21 cellular contexts compared by ENCODE assay signal in the genomic region with DNA sequence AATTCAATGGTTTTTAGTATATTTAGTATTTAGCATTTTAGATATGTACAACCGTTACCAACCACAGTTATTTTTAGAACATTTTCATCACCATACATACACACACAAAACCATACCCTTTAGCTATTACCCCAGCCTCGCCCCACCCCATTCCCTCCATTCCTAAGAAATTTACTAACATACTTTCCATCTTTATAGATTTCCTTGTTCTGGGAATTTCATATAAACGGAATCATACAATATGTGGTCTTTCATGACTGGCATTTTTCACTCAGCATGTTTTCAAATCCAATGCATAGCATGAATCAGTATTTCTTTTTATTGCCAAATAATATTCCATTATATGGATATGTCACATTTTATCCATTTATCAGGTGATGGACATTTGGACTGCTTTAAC.
"Had no signal": no experiment of that assay in that cellular context is flagged by ENCODE, and none has a peak within 500 bp of the region (broad histone marks: within the 10 kb centered on the region; RNA-seq: fewer than 3 reads in every experiment).

No MANE protein-coding gene starts in this region.

- ATAC-seq: effector memory CD8-positive, alpha-beta T cell; mucosa of descending colon; stimulated activated naive CD8-positive, alpha-beta T cell treated with anti-CD3 and anti-CD28 coated beads, Interleukin-15, amount 100 ng/mL, for 72 hours had no signal

- DNase-seq: activated CD4-positive, alpha-beta T cell treated with anti-CD3 and anti-CD28 coated beads, Interleukin-2, amount 50 U/mL, for 1 hour; activated CD4-positive, CD25-positive, alpha-beta regulatory T cell treated with anti-CD3 and anti-CD28 coated beads, Interleukin-2, amount 50 U/mL, for 72 hours; activated gamma-delta T cell; adrenal gland; effector memory CD8-positive, alpha-beta T cell; foreskin fibroblast; left lung; mucosa of descending colon; naive B cell; stimulated activated CD4-positive, alpha-beta T cell treated with anti-CD3 and anti-CD28 coated beads, Interleukin-15, amount 100 ng/mL, for 24 hours; stimulated activated CD4-positive, alpha-beta T cell treated with anti-CD3 and anti-CD28 coated beads, Interleukin-2, amount 100 ng/mL, for 48 hours; stimulated activated naive CD8-positive, alpha-beta T cell treated with anti-CD3 and anti-CD28 coated beads, Interleukin-15, amount 100 ng/mL, for 72 hours; T-helper 1 cell; T1000 had no signal

- H3K27ac ChIP-seq: adrenal gland, right atrium auricular region had no signal

- H3K36me3 ChIP-seq: adrenal gland, prostate gland, right atrium auricular region had no signal

- H3K27ac Mint-ChIP-seq: activated naive CD4-positive, alpha-beta T cell treated with anti-CD3 and anti-CD28 coated beads, Interleukin-2, amount 50 U/mL, for 24 hours; stimulated activated naive CD8-positive, alpha-beta T cell treated with anti-CD3 and anti-CD28 coated beads, Interleukin-15, amount 100 ng/mL, for 72 hours had no signal

- H3K27me3 Mint-ChIP-seq: activated naive CD4-positive, alpha-beta T cell treated with anti-CD3 and anti-CD28 coated beads, Interleukin-2, amount 50 U/mL, for 24 hours; effector memory CD8-positive, alpha-beta T cell; naive B cell; stimulated activated naive CD8-positive, alpha-beta T cell treated with anti-CD3 and anti-CD28 coated beads, Interleukin-15, amount 100 ng/mL, for 72 hours had no signal

- H3K9me3 ChIP-seq: adrenal gland, left lung, mucosa of descending colon, prostate gland, right atrium auricular region, suprapubic skin had no signal

- H3K4me1 ChIP-seq: adrenal gland, right atrium auricular region had no signal

- H3K4me3 Mint-ChIP-seq: activated naive CD4-positive, alpha-beta T cell treated with anti-CD3 and anti-CD28 coated beads, Interleukin-2, amount 50 U/mL, for 24 hours; effector memory CD8-positive, alpha-beta T cell; naive B cell; neural crest cell; stimulated activated naive CD8-positive, alpha-beta T cell treated with anti-CD3 and anti-CD28 coated beads, Interleukin-15, amount 100 ng/mL, for 72 hours had no signal

- H3K9me3 Mint-ChIP-seq: activated naive CD4-positive, alpha-beta T cell treated with anti-CD3 and anti-CD28 coated beads, Interleukin-2, amount 50 U/mL, for 24 hours; effector memory CD8-positive, alpha-beta T cell; naive B cell; neural crest cell; stimulated activated naive CD8-positive, alpha-beta T cell treated with anti-CD3 and anti-CD28 coated beads, Interleukin-15, amount 100 ng/mL, for 72 hours had no signal

- H3K27me3 ChIP-seq: adrenal gland, left lung, right atrium auricular region, suprapubic skin had no signal

- H3K4me3 ChIP-seq: adrenal gland, left lung, mucosa of descending colon, prostate gland, right atrium auricular region, skin epidermis, suprapubic skin had no signal

- FAIRE-seq: astrocyte had no signal

- H3K36me3 Mint-ChIP-seq: naive B cell had no signal

- H3K4me1 Mint-ChIP-seq: neural crest cell; stimulated activated naive CD8-positive, alpha-beta T cell treated with anti-CD3 and anti-CD28 coated beads, Interleukin-15, amount 100 ng/mL, for 72 hours had no signal
